1 cellular context compared by ENCODE assay signal in the genomic region with DNA sequence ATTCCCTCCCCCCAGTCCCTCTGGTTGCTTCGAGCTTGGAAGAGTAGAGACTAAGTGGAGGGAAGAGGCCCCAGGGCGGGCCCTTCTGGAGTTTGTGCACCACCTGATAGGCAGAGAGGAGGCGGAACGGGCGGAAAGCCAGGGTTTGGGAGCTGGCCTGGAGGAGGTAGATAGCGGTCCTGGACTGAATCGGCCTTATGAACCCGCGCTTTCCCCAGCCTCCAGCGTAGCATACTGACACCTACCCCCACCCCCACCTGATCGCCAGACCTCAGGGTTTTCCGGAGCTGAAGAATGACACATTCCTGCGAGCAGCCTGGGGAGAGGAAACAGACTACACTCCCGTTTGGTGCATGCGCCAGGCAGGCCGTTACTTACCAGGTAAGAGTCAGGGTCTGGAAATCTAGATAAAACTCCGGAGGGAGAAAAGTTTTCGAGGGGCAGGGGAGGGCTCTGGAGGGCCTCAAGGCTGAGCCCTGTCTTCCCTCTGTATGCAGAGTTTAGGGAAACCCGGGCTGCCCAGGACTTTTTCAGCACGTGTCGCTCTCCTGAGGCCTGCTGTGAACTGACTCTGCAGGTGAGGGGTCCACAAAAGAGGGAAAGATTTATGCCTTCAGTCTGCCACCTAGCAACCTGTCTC.
A peak's percentile ranks its signal among the peaks of the same experiment; 100 is the strongest.
TF ChIP-seq lines count a peak whose summit lies in the region.

No MANE protein-coding gene starts in this region.

TF ChIP-seq in K562, 482 proteins besides CTCF, POLR2A, EP300 and RAD21 (continued from another document and continues in another):
- TF ChIP-seq, protein P1, sequence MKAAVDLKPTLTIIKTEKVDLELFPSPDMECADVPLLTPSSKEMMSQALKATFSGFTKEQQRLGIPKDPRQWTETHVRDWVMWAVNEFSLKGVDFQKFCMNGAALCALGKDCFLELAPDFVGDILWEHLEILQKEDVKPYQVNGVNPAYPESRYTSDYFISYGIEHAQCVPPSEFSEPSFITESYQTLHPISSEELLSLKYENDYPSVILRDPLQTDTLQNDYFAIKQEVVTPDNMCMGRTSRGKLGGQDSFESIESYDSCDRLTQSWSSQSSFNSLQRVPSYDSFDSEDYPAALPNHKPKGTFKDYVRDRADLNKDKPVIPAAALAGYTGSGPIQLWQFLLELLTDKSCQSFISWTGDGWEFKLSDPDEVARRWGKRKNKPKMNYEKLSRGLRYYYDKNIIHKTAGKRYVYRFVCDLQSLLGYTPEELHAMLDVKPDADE (conservative IDR thresholded peaks at IDR 0.05; ENCODE audit: control insufficient read depth, low read depth, low read length), result peak; percentile 94; the same call in 1 of the 2 replicates
- peak; percentile 91 for TF ChIP-seq CC2D1A (IDR thresholded peaks at IDR 0.05)
- TF ChIP-seq MED1 (CRISPR knock-in tag; IDR thresholded peaks at IDR 0.05; ENCODE audit: borderline replicate concordance), result no peak
- TF ChIP-seq, protein P2, sequence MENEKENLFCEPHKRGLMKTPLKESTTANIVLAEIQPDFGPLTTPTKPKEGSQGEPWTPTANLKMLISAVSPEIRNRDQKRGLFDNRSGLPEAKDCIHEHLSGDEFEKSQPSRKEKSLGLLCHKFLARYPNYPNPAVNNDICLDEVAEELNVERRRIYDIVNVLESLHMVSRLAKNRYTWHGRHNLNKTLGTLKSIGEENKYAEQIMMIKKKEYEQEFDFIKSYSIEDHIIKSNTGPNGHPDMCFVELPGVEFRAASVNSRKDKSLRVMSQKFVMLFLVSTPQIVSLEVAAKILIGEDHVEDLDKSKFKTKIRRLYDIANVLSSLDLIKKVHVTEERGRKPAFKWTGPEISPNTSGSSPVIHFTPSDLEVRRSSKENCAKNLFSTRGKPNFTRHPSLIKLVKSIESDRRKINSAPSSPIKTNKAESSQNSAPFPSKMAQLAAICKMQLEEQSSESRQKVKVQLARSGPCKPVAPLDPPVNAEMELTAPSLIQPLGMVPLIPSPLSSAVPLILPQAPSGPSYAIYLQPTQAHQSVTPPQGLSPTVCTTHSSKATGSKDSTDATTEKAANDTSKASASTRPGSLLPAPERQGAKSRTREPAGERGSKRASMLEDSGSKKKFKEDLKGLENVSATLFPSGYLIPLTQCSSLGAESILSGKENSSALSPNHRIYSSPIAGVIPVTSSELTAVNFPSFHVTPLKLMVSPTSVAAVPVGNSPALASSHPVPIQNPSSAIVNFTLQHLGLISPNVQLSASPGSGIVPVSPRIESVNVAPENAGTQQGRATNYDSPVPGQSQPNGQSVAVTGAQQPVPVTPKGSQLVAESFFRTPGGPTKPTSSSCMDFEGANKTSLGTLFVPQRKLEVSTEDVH (IDR thresholded peaks at IDR 0.05; ENCODE audit: low read depth, partially characterized antibody), result peak; percentile 73
- no peak for TF ChIP-seq SMAD1 (IDR thresholded peaks at IDR 0.05; ENCODE audit: low read depth, low read length, partially characterized antibody)
- peak; percentile 92 for TF ChIP-seq NEUROD1 (IDR thresholded peaks at IDR 0.05; ENCODE audit: borderline replicate concordance, low read depth, low read length, partially characterized antibody)
- TF ChIP-seq CREB1 (IDR thresholded peaks at IDR 0.05), result peak; percentile 53
- peak; percentile 67; the same call in 1 of the 2 replicates for TF ChIP-seq CREB1 (CRISPR knock-in tag; IDR thresholded peaks at IDR 0.05)
- no peak for TF ChIP-seq ZNF408 (CRISPR knock-in tag; IDR thresholded peaks at IDR 0.05; ENCODE audit: low read depth)
- TF ChIP-seq ZNF133 (CRISPR knock-in tag; IDR thresholded peaks at IDR 0.05), result no peak
- no peak for TF ChIP-seq RFX1 (IDR thresholded peaks at IDR 0.05)
- TF ChIP-seq KDM2B (CRISPR knock-in tag; IDR thresholded peaks at IDR 0.05), result no peak; the same call in 1 of the 2 replicates
- TF ChIP-seq CHCHD3 (CRISPR knock-in tag; IDR thresholded peaks at IDR 0.05), result no peak
- no peak for TF ChIP-seq ZNF830 (CRISPR knock-in tag; IDR thresholded peaks at IDR 0.05)
- 0 out of 2 replicates have a peak, but pooled peaks have one; percentile 18 for TF ChIP-seq SMC3 (conservative IDR thresholded peaks at IDR 0.05; ENCODE audit: insufficient read depth, low read depth, low read length)
- TF ChIP-seq, protein P3, sequence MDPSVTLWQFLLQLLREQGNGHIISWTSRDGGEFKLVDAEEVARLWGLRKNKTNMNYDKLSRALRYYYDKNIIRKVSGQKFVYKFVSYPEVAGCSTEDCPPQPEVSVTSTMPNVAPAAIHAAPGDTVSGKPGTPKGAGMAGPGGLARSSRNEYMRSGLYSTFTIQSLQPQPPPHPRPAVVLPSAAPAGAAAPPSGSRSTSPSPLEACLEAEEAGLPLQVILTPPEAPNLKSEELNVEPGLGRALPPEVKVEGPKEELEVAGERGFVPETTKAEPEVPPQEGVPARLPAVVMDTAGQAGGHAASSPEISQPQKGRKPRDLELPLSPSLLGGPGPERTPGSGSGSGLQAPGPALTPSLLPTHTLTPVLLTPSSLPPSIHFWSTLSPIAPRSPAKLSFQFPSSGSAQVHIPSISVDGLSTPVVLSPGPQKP (CRISPR knock-in tag; IDR thresholded peaks at IDR 0.05), result no peak
- no peak for TF ChIP-seq NR3C1 (CRISPR knock-in tag; IDR thresholded peaks at IDR 0.05)
- TF ChIP-seq ELF4 (CRISPR knock-in tag; IDR thresholded peaks at IDR 0.05), result no peak; the same call in 1 of the 2 replicates
- TF ChIP-seq RBBP5 (IDR thresholded peaks at IDR 0.05; ENCODE audit: borderline replicate concordance, insufficient read depth, low read length, poor library complexity, severe bottlenecking), result peak; percentile 44
- no peak for TF ChIP-seq NCOA4 (IDR thresholded peaks at IDR 0.05; ENCODE audit: partially characterized antibody)
- no peak for TF ChIP-seq HEY1 (CRISPR knock-in tag; IDR thresholded peaks at IDR 0.05; ENCODE audit: borderline replicate concordance)
- TF ChIP-seq SAP30 (IDR thresholded peaks at IDR 0.05; ENCODE audit: borderline replicate concordance, insufficient read depth, low read depth, low read length, poor library complexity, severe bottlenecking), result peak; percentile 69
- TF ChIP-seq, protein P4, sequence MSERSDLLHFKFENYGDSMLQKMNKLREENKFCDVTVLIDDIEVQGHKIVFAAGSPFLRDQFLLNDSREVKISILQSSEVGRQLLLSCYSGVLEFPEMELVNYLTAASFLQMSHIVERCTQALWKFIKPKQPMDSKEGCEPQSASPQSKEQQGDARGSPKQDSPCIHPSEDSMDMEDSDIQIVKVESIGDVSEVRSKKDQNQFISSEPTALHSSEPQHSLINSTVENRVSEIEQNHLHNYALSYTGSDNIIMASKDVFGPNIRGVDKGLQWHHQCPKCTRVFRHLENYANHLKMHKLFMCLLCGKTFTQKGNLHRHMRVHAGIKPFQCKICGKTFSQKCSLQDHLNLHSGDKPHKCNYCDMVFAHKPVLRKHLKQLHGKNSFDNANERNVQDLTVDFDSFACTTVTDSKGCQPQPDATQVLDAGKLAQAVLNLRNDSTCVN (CRISPR knock-in tag; IDR thresholded peaks at IDR 0.05), result no peak
- TF ChIP-seq ZNF766 (CRISPR knock-in tag; conservative IDR thresholded peaks at IDR 0.05), result peak; percentile 59; the same call in 1 of the 2 replicates
- no peak; the same call in 1 of the 2 replicates for TF ChIP-seq MEF2A (IDR thresholded peaks at IDR 0.05; ENCODE audit: control insufficient read depth, low read depth, low read length)
- no peak for TF ChIP-seq MIER1 (IDR thresholded peaks at IDR 0.05; ENCODE audit: low read depth)
- peak; percentile 60; the same call in 1 of the 2 replicates for TF ChIP-seq TCF7 (IDR thresholded peaks at IDR 0.05; ENCODE audit: borderline replicate concordance)
- no peak for TF ChIP-seq ETS2 (tag; IDR thresholded peaks at IDR 0.05; ENCODE audit: borderline replicate concordance, poor library complexity, severe bottlenecking)
- TF ChIP-seq ZNF232 (CRISPR knock-in tag; IDR thresholded peaks at IDR 0.05), result no peak
- TF ChIP-seq SREBF2 (CRISPR knock-in tag; IDR thresholded peaks at IDR 0.05), result no peak; the same call in 1 of the 2 replicates
- no peak for TF ChIP-seq ZNF146 (CRISPR knock-in tag; IDR thresholded peaks at IDR 0.05; ENCODE audit: unreplicated experiment)
- no peak for TF ChIP-seq ZC3H4 (CRISPR knock-in tag; IDR thresholded peaks at IDR 0.05; ENCODE audit: borderline replicate concordance)
- TF ChIP-seq, protein P5, sequence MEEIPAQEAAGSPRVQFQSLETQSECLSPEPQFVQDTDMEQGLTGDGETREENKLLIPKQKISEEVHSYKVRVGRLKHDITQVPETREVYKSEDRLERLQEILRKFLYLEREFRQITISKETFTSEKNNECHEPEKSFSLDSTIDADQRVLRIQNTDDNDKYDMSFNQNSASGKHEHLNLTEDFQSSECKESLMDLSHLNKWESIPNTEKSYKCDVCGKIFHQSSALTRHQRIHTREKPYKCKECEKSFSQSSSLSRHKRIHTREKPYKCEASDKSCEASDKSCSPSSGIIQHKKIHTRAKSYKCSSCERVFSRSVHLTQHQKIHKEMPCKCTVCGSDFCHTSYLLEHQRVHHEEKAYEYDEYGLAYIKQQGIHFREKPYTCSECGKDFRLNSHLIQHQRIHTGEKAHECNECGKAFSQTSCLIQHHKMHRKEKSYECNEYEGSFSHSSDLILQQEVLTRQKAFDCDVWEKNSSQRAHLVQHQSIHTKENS (CRISPR knock-in tag; IDR thresholded peaks at IDR 0.05), result no peak
- TF ChIP-seq, protein P6, sequence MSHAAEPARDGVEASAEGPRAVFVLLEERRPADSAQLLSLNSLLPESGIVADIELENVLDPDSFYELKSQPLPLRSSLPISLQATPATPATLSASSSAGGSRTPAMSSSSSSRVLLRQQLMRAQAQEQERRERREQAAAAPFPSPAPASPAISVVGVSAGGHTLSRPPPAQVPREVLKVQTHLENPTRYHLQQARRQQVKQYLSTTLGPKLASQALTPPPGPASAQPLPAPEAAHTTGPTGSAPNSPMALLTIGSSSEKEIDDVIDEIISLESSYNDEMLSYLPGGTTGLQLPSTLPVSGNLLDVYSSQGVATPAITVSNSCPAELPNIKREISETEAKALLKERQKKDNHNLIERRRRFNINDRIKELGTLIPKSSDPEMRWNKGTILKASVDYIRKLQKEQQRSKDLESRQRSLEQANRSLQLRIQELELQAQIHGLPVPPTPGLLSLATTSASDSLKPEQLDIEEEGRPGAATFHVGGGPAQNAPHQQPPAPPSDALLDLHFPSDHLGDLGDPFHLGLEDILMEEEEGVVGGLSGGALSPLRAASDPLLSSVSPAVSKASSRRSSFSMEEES (CRISPR knock-in tag; IDR thresholded peaks at IDR 0.05), result no peak
- TF ChIP-seq, protein P7, sequence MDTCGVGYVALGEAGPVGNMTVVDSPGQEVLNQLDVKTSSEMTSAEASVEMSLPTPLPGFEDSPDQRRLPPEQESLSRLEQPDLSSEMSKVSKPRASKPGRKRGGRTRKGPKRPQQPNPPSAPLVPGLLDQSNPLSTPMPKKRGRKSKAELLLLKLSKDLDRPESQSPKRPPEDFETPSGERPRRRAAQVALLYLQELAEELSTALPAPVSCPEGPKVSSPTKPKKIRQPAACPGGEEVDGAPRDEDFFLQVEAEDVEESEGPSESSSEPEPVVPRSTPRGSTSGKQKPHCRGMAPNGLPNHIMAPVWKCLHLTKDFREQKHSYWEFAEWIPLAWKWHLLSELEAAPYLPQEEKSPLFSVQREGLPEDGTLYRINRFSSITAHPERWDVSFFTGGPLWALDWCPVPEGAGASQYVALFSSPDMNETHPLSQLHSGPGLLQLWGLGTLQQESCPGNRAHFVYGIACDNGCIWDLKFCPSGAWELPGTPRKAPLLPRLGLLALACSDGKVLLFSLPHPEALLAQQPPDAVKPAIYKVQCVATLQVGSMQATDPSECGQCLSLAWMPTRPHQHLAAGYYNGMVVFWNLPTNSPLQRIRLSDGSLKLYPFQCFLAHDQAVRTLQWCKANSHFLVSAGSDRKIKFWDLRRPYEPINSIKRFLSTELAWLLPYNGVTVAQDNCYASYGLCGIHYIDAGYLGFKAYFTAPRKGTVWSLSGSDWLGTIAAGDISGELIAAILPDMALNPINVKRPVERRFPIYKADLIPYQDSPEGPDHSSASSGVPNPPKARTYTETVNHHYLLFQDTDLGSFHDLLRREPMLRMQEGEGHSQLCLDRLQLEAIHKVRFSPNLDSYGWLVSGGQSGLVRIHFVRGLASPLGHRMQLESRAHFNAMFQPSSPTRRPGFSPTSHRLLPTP (IDR thresholded peaks at IDR 0.05; ENCODE audit: borderline replicate concordance, extremely low read depth, insufficient read length), result no peak
- TF ChIP-seq MYC (IDR thresholded peaks at IDR 0.05; ENCODE audit: low read depth, low read length), result peak; percentile 92
- TF ChIP-seq MYC (CRISPR knock-in tag; IDR thresholded peaks at IDR 0.05; ENCODE audit: borderline replicate concordance, low read depth), result no peak
- TF ChIP-seq ZKSCAN1 (IDR thresholded peaks at IDR 0.05; ENCODE audit: low read depth, low read length), result peak; percentile 87
- TF ChIP-seq, protein P8, sequence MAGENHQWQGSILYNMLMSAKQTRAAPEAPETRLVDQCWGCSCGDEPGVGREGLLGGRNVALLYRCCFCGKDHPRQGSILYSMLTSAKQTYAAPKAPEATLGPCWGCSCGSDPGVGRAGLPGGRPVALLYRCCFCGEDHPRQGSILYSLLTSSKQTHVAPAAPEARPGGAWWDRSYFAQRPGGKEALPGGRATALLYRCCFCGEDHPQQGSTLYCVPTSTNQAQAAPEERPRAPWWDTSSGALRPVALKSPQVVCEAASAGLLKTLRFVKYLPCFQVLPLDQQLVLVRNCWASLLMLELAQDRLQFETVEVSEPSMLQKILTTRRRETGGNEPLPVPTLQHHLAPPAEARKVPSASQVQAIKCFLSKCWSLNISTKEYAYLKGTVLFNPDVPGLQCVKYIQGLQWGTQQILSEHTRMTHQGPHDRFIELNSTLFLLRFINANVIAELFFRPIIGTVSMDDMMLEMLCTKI (IDR thresholded peaks at IDR 0.05; ENCODE audit: partially characterized antibody), result no peak
- TF ChIP-seq EHMT2 (IDR thresholded peaks at IDR 0.05), result no peak
- TF ChIP-seq MCM5 (IDR thresholded peaks at IDR 0.05; ENCODE audit: low read depth), result no peak
- TF ChIP-seq, protein P9, sequence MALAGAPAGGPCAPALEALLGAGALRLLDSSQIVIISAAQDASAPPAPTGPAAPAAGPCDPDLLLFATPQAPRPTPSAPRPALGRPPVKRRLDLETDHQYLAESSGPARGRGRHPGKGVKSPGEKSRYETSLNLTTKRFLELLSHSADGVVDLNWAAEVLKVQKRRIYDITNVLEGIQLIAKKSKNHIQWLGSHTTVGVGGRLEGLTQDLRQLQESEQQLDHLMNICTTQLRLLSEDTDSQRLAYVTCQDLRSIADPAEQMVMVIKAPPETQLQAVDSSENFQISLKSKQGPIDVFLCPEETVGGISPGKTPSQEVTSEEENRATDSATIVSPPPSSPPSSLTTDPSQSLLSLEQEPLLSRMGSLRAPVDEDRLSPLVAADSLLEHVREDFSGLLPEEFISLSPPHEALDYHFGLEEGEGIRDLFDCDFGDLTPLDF (CRISPR knock-in tag; IDR thresholded peaks at IDR 0.05), result peak; percentile 70; the same call in 1 of the 2 replicates
- TF ChIP-seq, protein P10, sequence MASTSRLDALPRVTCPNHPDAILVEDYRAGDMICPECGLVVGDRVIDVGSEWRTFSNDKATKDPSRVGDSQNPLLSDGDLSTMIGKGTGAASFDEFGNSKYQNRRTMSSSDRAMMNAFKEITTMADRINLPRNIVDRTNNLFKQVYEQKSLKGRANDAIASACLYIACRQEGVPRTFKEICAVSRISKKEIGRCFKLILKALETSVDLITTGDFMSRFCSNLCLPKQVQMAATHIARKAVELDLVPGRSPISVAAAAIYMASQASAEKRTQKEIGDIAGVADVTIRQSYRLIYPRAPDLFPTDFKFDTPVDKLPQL (IDR thresholded peaks at IDR 0.05; ENCODE audit: extremely low read depth, insufficient read length), result no peak
